Comparison of ENCODE assay signal across 27 cellular contexts in genomic region chr15:63528138-63528659, GRCh38. TPM values are rescaled to one million over a fixed set of nuclear protein-coding genes. Genes with fewer than 3 reads are reported as not detected.
DNase-seq lines count a peak whose midpoint lies in the region; ATAC-seq and TF ChIP-seq lines count a peak whose summit lies in the region.
"Had no signal": no experiment of that assay in that cellular context is flagged by ENCODE, and none has a peak within 500 bp of the region (broad histone marks: within the 10 kb centered on the region; RNA-seq: fewer than 3 reads in every experiment).

No MANE protein-coding gene starts in this region.

- H3K23ac ChIP-seq in neuronal stem cell (ENCODE audit: low read depth, low read length, poor library complexity) = no peak overlapping the region

- H3K36me3 Mint-ChIP-seq in CD4-positive, alpha-beta T cell (ENCODE audit: low read depth) = peaks cover 36% of the 10 kb centered on the region
- H3K36me3 Mint-ChIP-seq in natural killer cell = no peaks in the 10 kb centered on the region

- POLR2A ChIA-PET in CD4-positive, alpha-beta T cell (lab: Charles Lee) = interaction anchor here (0.7 to 1.6 kb wide), 4 partner anchors 13 to 565 kb away, joined by 3 read pairs; partner anchors contain the start of gene CIAO2A

- H3K9ac ChIP-seq in neuronal stem cell (ENCODE audit: low read depth, low read length, poor library complexity) = no peak overlapping the region
- H3K9ac ChIP-seq: KMS-11 had no signal

- H3K27ac ChIP-seq in CD4-positive, alpha-beta T cell (ENCODE audit: low read depth, low read length) = no peak overlapping the region
- no peak overlapping the region for H3K27ac ChIP-seq in neuronal stem cell (replicated peaks; ENCODE audit: low read length)
- H3K27ac ChIP-seq: cardiac muscle cell, foreskin keratinocyte, heart right ventricle, KMS-11, thoracic aorta had no signal

- H3K79me1 ChIP-seq in neuronal stem cell (ENCODE audit: low read depth, low read length) = no peaks in the 10 kb centered on the region

- H3K4me3 Mint-ChIP-seq in CD4-positive, alpha-beta T cell = peak overlapping the region; percentile 1
- peak overlapping the region; percentile 50 for H3K4me3 Mint-ChIP-seq in natural killer cell
- H3K4me3 Mint-ChIP-seq: activated T-cell treated with anti-CD3 and anti-CD28 coated beads, Interleukin-2, amount 50 U/mL, for 4 hours; endodermal cell had no signal

- no peak overlapping the region for H3K14ac ChIP-seq in neuronal stem cell (ENCODE audit: low read length)

- H3K4me1 ChIP-seq in neuronal stem cell (ENCODE audit: control insufficient read depth in 2 of 2, insufficient read depth in 1 of 2, low read depth in 1 of 2, low read length in 2 of 2) = no peaks in the 10 kb centered on the region

- no peak overlapping the region for H2BK15ac ChIP-seq in neuronal stem cell (ENCODE audit: low read length)

- TF ChIP-seq CTCF in CD4-positive, alpha-beta T cell (IDR thresholded peaks at IDR 0.05) = no peak
- no peak for TF ChIP-seq CTCF in natural killer cell (IDR thresholded peaks at IDR 0.05)

- H4K91ac ChIP-seq in neuronal stem cell (ENCODE audit: low read depth, low read length, poor library complexity) = no peak overlapping the region

- H2BK5ac ChIP-seq in neuronal stem cell (ENCODE audit: low read length) = no peak overlapping the region

- no peak overlapping the region for H3K4me3 ChIP-seq in neuronal stem cell (ENCODE audit: low read length in 2 of 2)
- H3K4me3 ChIP-seq: cardiac muscle cell, heart right ventricle, thoracic aorta had no signal

- no peaks in the 10 kb centered on the region for H3K27me3 Mint-ChIP-seq in CD4-positive, alpha-beta T cell
- no peaks in the 10 kb centered on the region for H3K27me3 Mint-ChIP-seq in natural killer cell (ENCODE audit: low read depth in 2 of 2)
- H3K27me3 Mint-ChIP-seq: CD4-positive, CD25-positive, alpha-beta regulatory T cell had no signal

- DNase-seq in CD4-positive, alpha-beta T cell = no peak
- DNase-seq in EL (peak; percentile 41), astrocyte of the hippocampus (ENCODE audit: low read depth, low spot score) (peak; percentile 31), natural killer cell (no peak), neuronal stem cell (ENCODE audit: low spot score) (no peak), SIG-M5 treated with dmso at 0.1 percent for 504 hours (lab: John Stamatoyannopoulos, UW; ENCODE audit: unreplicated experiment) (no peak), left ventricle myocardium superior (no peak)
- DNase-seq: activated naive CD4-positive, alpha-beta T cell; activated T-cell treated with anti-CD3 and anti-CD28 coated beads, Interleukin-2, amount 50 U/mL, for 4 hours; CD4-positive, CD25-positive, alpha-beta regulatory T cell; endodermal cell; foreskin keratinocyte; heart right ventricle; mesenchymal stem cell; NCI-H1417 treated with DMSO at 0.1 percent for 48 hours; NCI-H2107; NCI-H446 treated with DMSO at 0.1 percent for 48 hours; OCI-M1; stimulated activated CD4-positive, alpha-beta T cell treated with anti-CD3 and anti-CD28 coated beads, Interleukin-15, amount 100 ng/mL, for 24 hours; stimulated activated naive CD4-positive, alpha-beta T cell treated with Interleukin-2 at 50 U/mL for 16 hours; T-helper 2 cell had no signal

- no peak overlapping the region for H2BK120ac ChIP-seq in neuronal stem cell (ENCODE audit: low read depth, low read length)

- H3K4ac ChIP-seq in neuronal stem cell (ENCODE audit: low read length) = no peak overlapping the region

- H3K4me2 ChIP-seq in neuronal stem cell (ENCODE audit: insufficient read depth, low read length, poor library complexity, severe bottlenecking) = no peak overlapping the region
- H3K4me2 ChIP-seq: KMS-11 had no signal

- H2BK12ac ChIP-seq in neuronal stem cell (ENCODE audit: low read length) = no peak overlapping the region

- no peak overlapping the region for H3K18ac ChIP-seq in neuronal stem cell (ENCODE audit: low read length)

- H3K4me1 Mint-ChIP-seq in CD4-positive, alpha-beta T cell (ENCODE audit: low read depth) = peaks cover 100% of the 10 kb centered on the region
- peaks cover 95 to 98% of the 10 kb centered on the region in 2 donors for H3K4me1 Mint-ChIP-seq in natural killer cell

- no peak overlapping the region for H2AFZ ChIP-seq in neuronal stem cell (ENCODE audit: low read length)

- no peaks in the 10 kb centered on the region for H3K9me3 ChIP-seq in CD4-positive, alpha-beta T cell (ENCODE audit: control insufficient read depth, low read length)
- H3K9me3 ChIP-seq in neuronal stem cell (replicated peaks in 1 of 2; ENCODE audit: control insufficient read depth in 2 of 2, insufficient read depth in 1 of 2, low read depth in 1 of 2, low read length in 2 of 2) = peaks cover 0 to 3% of the 10 kb centered on the region in 2 donors
- H3K9me3 ChIP-seq: heart right ventricle, thoracic aorta had no signal

- no peak for ATAC-seq in CD4-positive, alpha-beta T cell (ENCODE audit: poor library complexity)
- ATAC-seq in natural killer cell (no peak), GM19467 (IDR thresholded peaks at IDR 0.05; ENCODE audit: unreplicated experiment) (no peak), left ventricle myocardium superior (no peak)
- ATAC-seq: activated T-cell treated with anti-CD3 and anti-CD28 coated beads, Interleukin-2, amount 50 U/mL, for 4 hours; esophagus mucosa; foreskin keratinocyte; heart right ventricle; SK-N-SH treated with all-trans-retinoic acid at 6 μM for 48 hours had no signal

- WGBS in neuronal stem cell (ENCODE audit: extremely low coverage in 2 of 2, insufficient read length in 2 of 2, insufficient replicate concordance in 1 of 2), 2 donors = no CpG with 5 or more reads among the region's 4 CpGs

- CTCF ChIA-PET in CD4-positive, alpha-beta T cell (lab: Charles Lee) = no interaction called here

- intact Hi-C loops in CD4-positive, alpha-beta T cell (cut with DNase I, micrococcal nuclease) = no loop called here
- intact Hi-C loops in natural killer cell (cut with micrococcal nuclease) (no loop called here), left ventricle myocardium superior (cut with micrococcal nuclease) (no loop called here)

- peak overlapping the region; percentile 32 for H3K27ac Mint-ChIP-seq in CD4-positive, alpha-beta T cell
- peak overlapping the region; percentile 57 to 64 for H3K27ac Mint-ChIP-seq in natural killer cell
- H3K27ac Mint-ChIP-seq: endodermal cell had no signal

- no peak overlapping the region for H4K8ac ChIP-seq in neuronal stem cell (ENCODE audit: low read depth, low read length)

- H3K27me3 ChIP-seq in CD4-positive, alpha-beta T cell (ENCODE audit: control insufficient read depth, insufficient read depth, low read length) = no peaks in the 10 kb centered on the region
- H3K27me3 ChIP-seq in neuronal stem cell (ENCODE audit: control insufficient read depth in 3 of 3, insufficient read depth in 3 of 3, low read depth in 1 of 3, low read length in 3 of 3) = no peaks in the 10 kb centered on the region
- H3K27me3 ChIP-seq: cardiac muscle cell, foreskin keratinocyte, heart right ventricle had no signal

- peaks cover 0 to 3% of the 10 kb centered on the region in 2 donors for H3K36me3 ChIP-seq in neuronal stem cell (replicated peaks in 1 of 2; ENCODE audit: control insufficient read depth in 2 of 2, insufficient read depth in 2 of 2, low read length in 2 of 2)
- H3K36me3 ChIP-seq: cardiac muscle cell, heart right ventricle, thoracic aorta had no signal

- H3K9me3 Mint-ChIP-seq in CD4-positive, alpha-beta T cell = no peaks in the 10 kb centered on the region
- H3K9me3 Mint-ChIP-seq in natural killer cell = no peaks in the 10 kb centered on the region
- H3K9me3 Mint-ChIP-seq: activated T-cell treated with anti-CD3 and anti-CD28 coated beads, Interleukin-2, amount 50 U/mL, for 4 hours; CD4-positive, CD25-positive, alpha-beta regulatory T cell; endodermal cell had no signal

- H2AK5ac ChIP-seq in neuronal stem cell (ENCODE audit: low read depth, low read length) = no peak overlapping the region

RNA-seq across cellular contexts. Expression of gene USP3, which starts 23.8 kb away (rescaled TPM):
- total RNA-seq in CD4-positive, alpha-beta T cell = 100 to 1,000 TPM; 280 to 282 TPM
- total RNA-seq in natural killer cell = 100 to 1,000 TPM; 163 to 187 (median 169) TPM
- polyA plus RNA-seq in neuronal stem cell (2013, experiment 1 of 2) = 45.2 TPM
- polyA plus RNA-seq in neuronal stem cell (2013, experiment 2 of 2) = 48.2 TPM
- 18.1 TPM for total RNA-seq in left ventricle myocardium superior

Comparison
In these comparisons a context has a peak if more than half of its experiments do, and no peak if none do; other contexts are left out.
1. DNase-seq: peak in EL (single experiment) and astrocyte of the hippocampus (single experiment); none in CD4-positive, alpha-beta T cell (0 of 10), natural killer cell (single experiment), neuronal stem cell (single experiment), SIG-M5 treated with dmso at 0.1 percent for 504 hours (single experiment) and left ventricle myocardium superior (single experiment).